Comparison of ENCODE assay signal across 17 cellular contexts in the genomic region with DNA sequence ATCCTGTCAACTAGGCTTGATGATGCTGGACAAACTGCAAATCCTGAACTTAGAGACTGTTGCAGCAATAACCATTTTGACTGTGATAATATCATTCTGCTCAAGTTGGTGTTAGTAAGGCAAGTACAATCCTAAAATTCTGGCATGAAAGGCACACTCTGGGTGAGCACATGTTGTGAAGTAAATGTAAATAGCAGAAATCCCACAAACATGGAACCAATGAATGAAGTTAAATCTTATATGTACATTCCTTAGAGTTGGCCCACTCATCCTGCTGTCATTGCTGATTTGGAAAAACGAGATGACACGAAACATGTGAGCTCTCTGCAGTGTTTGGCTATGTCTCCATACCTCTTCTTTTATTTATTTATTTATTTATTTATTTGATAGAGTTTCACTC. TPM values are rescaled to one million over a fixed set of nuclear protein-coding genes. Genes with fewer than 3 reads are reported as not detected.
A peak's percentile ranks its signal among the peaks of the same experiment; 100 is the strongest.
DNase-seq lines count a peak whose midpoint lies in the region; ATAC-seq and TF ChIP-seq lines count a peak whose summit lies in the region.
"Had no signal": no experiment of that assay in that cellular context is flagged by ENCODE, and none has a peak within 500 bp of the region (broad histone marks: within the 10 kb centered on the region; RNA-seq: fewer than 3 reads in every experiment).

No MANE protein-coding gene starts in this region.

- no peaks in the 10 kb centered on the region for H3K36me3 ChIP-seq in SJCRH30

- no peaks in the 10 kb centered on the region for H3K27me3 ChIP-seq in SJCRH30

- DNase-seq in EH (ENCODE audit: low read depth) (peak; percentile 32), fibroblast of gingiva (ENCODE audit: low read depth) (peak; percentile 59), NOMO-1 treated with DMSO at 0.1 percent for 48 hours (lab: John Stamatoyannopoulos, UW; ENCODE audit: unreplicated experiment) (no peak), SJCRH30 (no peak)
- DNase-seq in stimulated activated CD4-positive, alpha-beta T cell treated with anti-CD3 and anti-CD28 coated beads, Interleukin-12 subunit alpha, Interleukin-12 subunit beta, amount 100 ng/mL, for 4 hours = no peak
- DNase-seq: CD4-positive, CD25-positive, alpha-beta regulatory T cell; DMS79 treated with DMSO at 0.1 percent for 48 hours; GDM1; HFFc6; NCI-H1436; NCI-H2081; NCI-H524 treated with DMSO at 0.1 percent for 48 hours had no signal

- no peak overlapping the region for H3K27ac ChIP-seq in SJCRH30
- H3K27ac ChIP-seq: HL-60, SK-N-MC had no signal

- H3K9me3 ChIP-seq in SJCRH30 (replicated peaks) = no peaks in the 10 kb centered on the region

- H3K4me3 ChIP-seq in SJCRH30 = no peak overlapping the region
- H3K4me3 ChIP-seq: K562, SK-N-MC had no signal

- no peaks in the 10 kb centered on the region for H3K4me1 ChIP-seq in SJCRH30

- ATAC-seq in SK-N-SH treated with all-trans-retinoic acid at 6 μM for 48 hours = peak; percentile 95
- ATAC-seq in GM19351 (IDR thresholded peaks at IDR 0.05; ENCODE audit: unreplicated experiment) = no peak
- ATAC-seq: K562 had no signal

TF ChIP-seq in SK-N-SH treated with all-trans-retinoic acid at 6 μM for 48 hours, 23 proteins besides CTCF, POLR2A, EP300 and RAD21:
- peak; percentile 60 for TF ChIP-seq ISL1 (CRISPR knock-in tag; IDR thresholded peaks at IDR 0.05)
- TF ChIP-seq, protein P1, sequence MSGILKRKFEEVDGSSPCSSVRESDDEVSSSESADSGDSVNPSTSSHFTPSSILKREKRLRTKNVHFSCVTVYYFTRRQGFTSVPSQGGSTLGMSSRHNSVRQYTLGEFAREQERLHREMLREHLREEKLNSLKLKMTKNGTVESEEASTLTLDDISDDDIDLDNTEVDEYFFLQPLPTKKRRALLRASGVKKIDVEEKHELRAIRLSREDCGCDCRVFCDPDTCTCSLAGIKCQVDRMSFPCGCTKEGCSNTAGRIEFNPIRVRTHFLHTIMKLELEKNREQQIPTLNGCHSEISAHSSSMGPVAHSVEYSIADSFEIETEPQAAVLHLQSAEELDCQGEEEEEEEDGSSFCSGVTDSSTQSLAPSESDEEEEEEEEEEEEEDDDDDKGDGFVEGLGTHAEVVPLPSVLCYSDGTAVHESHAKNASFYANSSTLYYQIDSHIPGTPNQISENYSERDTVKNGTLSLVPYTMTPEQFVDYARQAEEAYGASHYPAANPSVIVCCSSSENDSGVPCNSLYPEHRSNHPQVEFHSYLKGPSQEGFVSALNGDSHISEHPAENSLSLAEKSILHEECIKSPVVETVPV (CRISPR knock-in tag; IDR thresholded peaks at IDR 0.05) = no peak

RNA-seq across cellular contexts. Expression of a gene that starts 21.0 kb away (rescaled TPM):
- not detected in 2 replicates for total RNA-seq in SJCRH30 (2014; rRNA removed; shearing (Covaris generic))

Comparison
In these comparisons a context has a peak if more than half of its experiments do, and no peak if none do; other contexts are left out.
1. DNase-seq: peak in EH (single experiment) and fibroblast of gingiva (single experiment); none in NOMO-1 treated with DMSO at 0.1 percent for 48 hours (single experiment), SJCRH30 (0 of 2) and stimulated activated CD4-positive, alpha-beta T cell treated with anti-CD3 and anti-CD28 coated beads, Interleukin-12 subunit alpha, Interleukin-12 subunit beta, amount 100 ng/mL, for 4 hours (single experiment).